Comparison of ENCODE assay signal across 11 cellular contexts in the genomic region with DNA sequence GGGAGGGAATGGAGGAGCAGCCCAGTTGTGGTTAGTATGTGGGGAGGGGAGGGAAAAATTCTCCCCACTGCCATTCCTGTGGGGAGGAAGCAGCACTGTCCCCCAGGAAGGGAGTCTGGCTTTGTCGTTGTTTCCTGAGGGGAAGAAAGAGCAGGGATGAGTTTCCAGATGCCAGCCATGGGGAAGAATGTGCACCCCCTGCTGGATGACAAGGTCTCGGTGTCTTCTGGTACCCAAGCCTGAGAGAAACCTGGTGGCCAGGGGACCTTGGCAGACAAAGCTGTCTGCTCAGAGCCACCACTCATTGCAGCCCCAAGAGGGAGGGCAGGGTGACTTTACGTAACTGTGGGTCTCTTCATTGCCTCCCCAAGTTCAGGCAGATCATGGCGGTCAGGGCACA.
DNase-seq lines count a peak whose midpoint lies in the region; TF ChIP-seq lines count a peak whose summit lies in the region.
"Had no signal": no experiment of that assay in that cellular context is flagged by ENCODE, and none has a peak within 500 bp of the region (broad histone marks: within the 10 kb centered on the region; RNA-seq: fewer than 3 reads in every experiment).

No MANE protein-coding gene starts in this region.

- H3K27ac Mint-ChIP-seq in Calu3 (ENCODE audit: unreplicated experiment) (no peak overlapping the region), mesothelial cell of epicardium (no peak overlapping the region)
- H3K27ac Mint-ChIP-seq: activated naive CD8-positive, alpha-beta T cell treated with anti-CD3 and anti-CD28 coated beads, Interleukin-2, amount 50 U/mL, for 24 hours had no signal

- POLR2A ChIA-PET in HEK293T (lab: Yijun Ruan, JAX): no interaction called here

- H3K4me1 ChIP-seq in uterus: no peaks in the 10 kb centered on the region

- DNase-seq in Calu3 (peak; percentile 19), HEK293T (ENCODE audit: extremely low spot score) (peak; percentile 48), astrocyte of the cerebellum (ENCODE audit: low read depth) (no peak), kidney tubule cell (ENCODE audit: low spot score) (peak; percentile 10), uterus (no peak), mesothelial cell of epicardium (ENCODE audit: low spot score in 2 of 2, unreplicated experiment in 2 of 2) (no peak)
- no peak for DNase-seq in activated CD8-positive, alpha-beta memory T cell treated with anti-CD3 and anti-CD28 coated beads, Interleukin-2, amount 50 U/mL, for 48 hours
- DNase-seq in activated CD4-positive, CD25-positive, alpha-beta regulatory T cell treated with anti-CD3 and anti-CD28 coated beads, Interleukin-2, amount 50 U/mL, for 72 hours: no peak
- DNase-seq: activated naive CD8-positive, alpha-beta T cell treated with anti-CD3 and anti-CD28 coated beads, Interleukin-2, amount 50 U/mL, for 24 hours; kidney glomerular epithelial cell had no signal

- H3K9me3 Mint-ChIP-seq in Calu3 (ENCODE audit: low read depth, unreplicated experiment) (peaks cover 3% of the 10 kb centered on the region), mesothelial cell of epicardium (peaks cover 10% of the 10 kb centered on the region)

- no peaks in the 10 kb centered on the region for H3K36me3 ChIP-seq in uterus

- CTCF ChIA-PET in Calu3 (lab: Charles Lee): no interaction called here
- CTCF ChIA-PET in HEK293T (lab: Yijun Ruan, JAX): no interaction called here

- H3K4me3 Mint-ChIP-seq in Calu3 (ENCODE audit: low read depth, unreplicated experiment): no peak overlapping the region
- H3K4me3 Mint-ChIP-seq in mesothelial cell of epicardium: no peak overlapping the region
- H3K4me3 Mint-ChIP-seq: activated naive CD8-positive, alpha-beta T cell treated with anti-CD3 and anti-CD28 coated beads, Interleukin-2, amount 50 U/mL, for 24 hours had no signal

- H3K27me3 ChIP-seq in uterus: no peaks in the 10 kb centered on the region

- no TSS peak for BruUV-seq in Calu3 (replicated peaks; lab: Mats Ljungman, UMichigan)

- H3K4me1 Mint-ChIP-seq in Calu3 (ENCODE audit: low read depth, unreplicated experiment) (no peaks in the 10 kb centered on the region), mesothelial cell of epicardium (no peaks in the 10 kb centered on the region)
- H3K4me1 Mint-ChIP-seq: activated naive CD8-positive, alpha-beta T cell treated with anti-CD3 and anti-CD28 coated beads, Interleukin-2, amount 50 U/mL, for 24 hours had no signal

- intact Hi-C loops in Calu3 (cut with micrococcal nuclease; ENCODE audit: unreplicated experiment): no loop called here
- intact Hi-C loops in uterus (cut with DNase I; ENCODE audit: low total_unique reads): no loop called here

- no peaks in the 10 kb centered on the region for H3K36me3 Mint-ChIP-seq in Calu3 (ENCODE audit: insufficient read depth, unreplicated experiment)
- no peaks in the 10 kb centered on the region for H3K36me3 Mint-ChIP-seq in mesothelial cell of epicardium

- TF ChIP-seq POLR2A in uterus (IDR thresholded peaks at IDR 0.05): no peak

- no peaks in the 10 kb centered on the region for H3K9me3 ChIP-seq in uterus

- TF ChIP-seq CTCF in Calu3 (IDR thresholded peaks at IDR 0.05; ENCODE audit: unreplicated experiment) (no peak), astrocyte of the cerebellum (IDR thresholded peaks at IDR 0.05; ENCODE audit: low read depth, low read length, missing control alignments) (peak; percentile 22), uterus (IDR thresholded peaks at IDR 0.05) (no peak), mesothelial cell of epicardium (IDR thresholded peaks at IDR 0.05; ENCODE audit: unreplicated experiment) (no peak)

- H3K4me3 ChIP-seq in astrocyte of the cerebellum (ENCODE audit: low read depth, low read length) (no peak overlapping the region), uterus (no peak overlapping the region)
- H3K4me3 ChIP-seq: SK-N-MC had no signal

- H3K27me3 Mint-ChIP-seq in Calu3 (ENCODE audit: unreplicated experiment) (peaks cover 18% of the 10 kb centered on the region), mesothelial cell of epicardium (ENCODE audit: low read depth) (peaks cover 12% of the 10 kb centered on the region)

- H3K27ac ChIP-seq in uterus: no peak overlapping the region
- H3K27ac ChIP-seq: SK-N-MC had no signal

- in situ Hi-C loops in astrocyte of the cerebellum (cut with HindIII; ENCODE audit: low sequenced_read_pairs): no loop called here

TF ChIP-seq in HEK293T, 16 proteins besides CTCF, POLR2A, EP300 and RAD21:
- TF ChIP-seq TARDBP (IDR thresholded peaks at IDR 0.05) (no peak), BHLHE40 (IDR thresholded peaks at IDR 0.05; ENCODE audit: borderline replicate concordance) (no peak), SUZ12 (IDR thresholded peaks at IDR 0.05) (no peak), HDGF (IDR thresholded peaks at IDR 0.05; ENCODE audit: borderline replicate concordance) (no peak), SP1 (IDR thresholded peaks at IDR 0.05) (no peak), NFRKB (IDR thresholded peaks at IDR 0.05) (no peak), L3MBTL2 (conservative IDR thresholded peaks at IDR 0.05) (no peak)
- TF ChIP-seq, protein P1, sequence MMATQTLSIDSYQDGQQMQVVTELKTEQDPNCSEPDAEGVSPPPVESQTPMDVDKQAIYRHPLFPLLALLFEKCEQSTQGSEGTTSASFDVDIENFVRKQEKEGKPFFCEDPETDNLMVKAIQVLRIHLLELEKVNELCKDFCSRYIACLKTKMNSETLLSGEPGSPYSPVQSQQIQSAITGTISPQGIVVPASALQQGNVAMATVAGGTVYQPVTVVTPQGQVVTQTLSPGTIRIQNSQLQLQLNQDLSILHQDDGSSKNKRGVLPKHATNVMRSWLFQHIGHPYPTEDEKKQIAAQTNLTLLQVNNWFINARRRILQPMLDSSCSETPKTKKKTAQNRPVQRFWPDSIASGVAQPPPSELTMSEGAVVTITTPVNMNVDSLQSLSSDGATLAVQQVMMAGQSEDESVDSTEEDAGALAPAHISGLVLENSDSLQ (IDR thresholded peaks at IDR 0.05): no peak

Comparison
In these comparisons a context has a peak if more than half of its experiments do, and no peak if none do; other contexts are left out.
1. DNase-seq: peak in Calu3 (single experiment), HEK293T (single experiment) and kidney tubule cell (single experiment); none in astrocyte of the cerebellum (single experiment), activated CD8-positive, alpha-beta memory T cell treated with anti-CD3 and anti-CD28 coated beads, Interleukin-2, amount 50 U/mL, for 48 hours (single experiment), uterus (0 of 2), mesothelial cell of epicardium (0 of 2) and activated CD4-positive, CD25-positive, alpha-beta regulatory T cell treated with anti-CD3 and anti-CD28 coated beads, Interleukin-2, amount 50 U/mL, for 72 hours (single experiment).